8 cellular contexts compared by ENCODE assay signal in the genomic region with DNA sequence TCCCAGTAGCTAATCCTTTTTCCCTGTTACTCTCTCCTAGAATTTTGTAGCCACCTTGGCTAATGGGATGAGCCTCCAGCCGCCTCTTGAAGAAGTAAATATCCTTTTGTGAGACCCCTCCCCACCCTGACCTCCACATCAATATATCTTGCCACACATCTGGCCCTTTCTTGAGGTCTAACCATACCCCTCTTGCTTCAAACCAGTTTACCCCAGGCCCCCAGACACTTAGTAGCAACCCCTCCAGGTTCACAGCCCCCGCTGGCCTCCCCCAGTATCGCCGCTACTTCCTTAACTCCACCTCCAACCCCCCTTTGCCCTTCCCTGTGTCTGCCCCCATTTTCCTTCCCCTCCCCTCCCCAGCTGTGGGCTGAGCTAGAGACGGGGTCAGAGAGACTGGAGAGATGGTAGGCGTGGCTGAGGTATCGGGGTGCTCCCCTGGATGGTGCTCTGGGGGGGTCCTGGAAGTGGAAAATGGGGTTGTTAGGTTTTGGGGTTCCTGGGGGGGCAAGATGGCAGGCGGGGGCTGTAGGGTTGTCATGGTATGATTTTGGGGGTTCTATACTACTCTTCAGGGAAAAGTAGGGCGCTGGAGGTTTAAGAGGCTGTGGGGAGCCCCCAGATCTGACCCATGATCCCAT. TPM values are rescaled to one million over a fixed set of nuclear protein-coding genes. Genes with fewer than 3 reads are reported as not detected.
DNase-seq lines count a peak whose midpoint lies in the region; ATAC-seq and TF ChIP-seq lines count a peak whose summit lies in the region.

No MANE protein-coding gene starts in this region.

- peak overlapping the region; percentile 91 for H3K4me3 Mint-ChIP-seq in GM23338

- H3K27me3 ChIP-seq in GM23338 (ENCODE audit: insufficient read depth) (no peaks in the 10 kb centered on the region), Peyer's patch (no peaks in the 10 kb centered on the region)

- H3K9me2 ChIP-seq in GM23338 (ENCODE audit: insufficient read depth), result no peaks in the 10 kb centered on the region

- no peaks in the 10 kb centered on the region for H3K9me3 ChIP-seq in Peyer's patch

- TF ChIP-seq CTCF in GM23338 (conservative IDR thresholded peaks at IDR 0.05; ENCODE audit: low read depth in 2 of 2) (no peak), Peyer's patch (IDR thresholded peaks at IDR 0.05) (no peak), fibroblast of the aortic adventitia (IDR thresholded peaks at IDR 0.05; ENCODE audit: insufficient read depth, low read length) (no peak)

- no peak for TF ChIP-seq POLR2A in Peyer's patch (IDR thresholded peaks at IDR 0.05)

- peak overlapping the region; percentile 80 for H3K27ac Mint-ChIP-seq in GM23338

- H3K4me3 ChIP-seq in GM23338 (peak overlapping the region; percentile 95), Peyer's patch (peak overlapping the region in 1 of 4 donors; percentile 34), fibroblast of the aortic adventitia (ENCODE audit: low read depth, low read length) (peak overlapping the region; percentile 41), skeletal muscle cell (ENCODE audit: low read depth, low read length) (peak overlapping the region; percentile 20)

- H2AFZ ChIP-seq in GM23338, result no peak overlapping the region

- no peak for ATAC-seq in GM23338

- H3K27me3 Mint-ChIP-seq in GM23338 (ENCODE audit: insufficient read depth, low read depth, poor library complexity), result peaks cover 43% of the 10 kb centered on the region

- DNase-seq in GM23338 (ENCODE audit: low spot score), result peak; percentile 47
- DNase-seq in Peyer's patch, result no peak
- no peak for DNase-seq in fibroblast of the aortic adventitia (ENCODE audit: low read depth)
- no peak for DNase-seq in skeletal muscle cell (ENCODE audit: low read depth)
- no peak for DNase-seq in stimulated activated naive CD4-positive, alpha-beta T cell treated with Interleukin-2 at 50 U/mL for 16 hours (lab: John Stamatoyannopoulos, UW)
- no peak for DNase-seq in midbrain (lab: John Stamatoyannopoulos, UW)
- DNase-seq in SHP77 treated with DMSO at 0.1 percent for 48 hours (lab: John Stamatoyannopoulos, UW), result no peak
- no peak for DNase-seq in NCI-H748 treated with DMSO at 0.1 percent for 48 hours (lab: John Stamatoyannopoulos, UW)

- peaks cover 60% of the 10 kb centered on the region for H3K79me2 ChIP-seq in GM23338 (replicated peaks; ENCODE audit: insufficient read depth)

- H3K36me3 ChIP-seq in GM23338 (ENCODE audit: insufficient read depth) (peaks cover 37% of the 10 kb centered on the region), Peyer's patch (peaks cover 0 to 37% (median 0%) of the 10 kb centered on the region in 3 donors)

- peak overlapping the region; percentile 84 for H3K27ac ChIP-seq in GM23338 (ENCODE audit: low read depth)
- H3K27ac ChIP-seq in Peyer's patch, result peak overlapping the region; percentile 18 to 94 (median 54)

- H4K20me1 ChIP-seq in GM23338 (replicated peaks; ENCODE audit: insufficient read depth), result peaks cover 43% of the 10 kb centered on the region

- H3K4me2 ChIP-seq in GM23338, result peak overlapping the region; percentile 84

- H3K4me1 ChIP-seq in GM23338 (ENCODE audit: insufficient read depth) (peaks cover 22% of the 10 kb centered on the region), Peyer's patch (peaks cover 0 to 40% (median 17%) of the 10 kb centered on the region in 4 donors)

- H3F3A ChIP-seq in GM23338 (replicated peaks; ENCODE audit: low read depth), result peaks cover 41% of the 10 kb centered on the region

- H3K36me3 Mint-ChIP-seq in GM23338 (ENCODE audit: low read depth), result peaks cover 41% of the 10 kb centered on the region

- peaks cover 25% of the 10 kb centered on the region for H3K4me1 Mint-ChIP-seq in GM23338

- H3K9me3 Mint-ChIP-seq in GM23338, result no peaks in the 10 kb centered on the region; the same call in 2 of the 3 replicates

TF ChIP-seq in GM23338, 12 proteins besides CTCF, POLR2A, EP300 and RAD21 (continues in another document):
- TF ChIP-seq EZH2phosphoT487 (IDR thresholded peaks at IDR 0.05; ENCODE audit: unreplicated experiment), result no peak
- TF ChIP-seq ZNF114 (CRISPR knock-in tag; IDR thresholded peaks at IDR 0.05), result no peak
- TF ChIP-seq, protein P1, sequence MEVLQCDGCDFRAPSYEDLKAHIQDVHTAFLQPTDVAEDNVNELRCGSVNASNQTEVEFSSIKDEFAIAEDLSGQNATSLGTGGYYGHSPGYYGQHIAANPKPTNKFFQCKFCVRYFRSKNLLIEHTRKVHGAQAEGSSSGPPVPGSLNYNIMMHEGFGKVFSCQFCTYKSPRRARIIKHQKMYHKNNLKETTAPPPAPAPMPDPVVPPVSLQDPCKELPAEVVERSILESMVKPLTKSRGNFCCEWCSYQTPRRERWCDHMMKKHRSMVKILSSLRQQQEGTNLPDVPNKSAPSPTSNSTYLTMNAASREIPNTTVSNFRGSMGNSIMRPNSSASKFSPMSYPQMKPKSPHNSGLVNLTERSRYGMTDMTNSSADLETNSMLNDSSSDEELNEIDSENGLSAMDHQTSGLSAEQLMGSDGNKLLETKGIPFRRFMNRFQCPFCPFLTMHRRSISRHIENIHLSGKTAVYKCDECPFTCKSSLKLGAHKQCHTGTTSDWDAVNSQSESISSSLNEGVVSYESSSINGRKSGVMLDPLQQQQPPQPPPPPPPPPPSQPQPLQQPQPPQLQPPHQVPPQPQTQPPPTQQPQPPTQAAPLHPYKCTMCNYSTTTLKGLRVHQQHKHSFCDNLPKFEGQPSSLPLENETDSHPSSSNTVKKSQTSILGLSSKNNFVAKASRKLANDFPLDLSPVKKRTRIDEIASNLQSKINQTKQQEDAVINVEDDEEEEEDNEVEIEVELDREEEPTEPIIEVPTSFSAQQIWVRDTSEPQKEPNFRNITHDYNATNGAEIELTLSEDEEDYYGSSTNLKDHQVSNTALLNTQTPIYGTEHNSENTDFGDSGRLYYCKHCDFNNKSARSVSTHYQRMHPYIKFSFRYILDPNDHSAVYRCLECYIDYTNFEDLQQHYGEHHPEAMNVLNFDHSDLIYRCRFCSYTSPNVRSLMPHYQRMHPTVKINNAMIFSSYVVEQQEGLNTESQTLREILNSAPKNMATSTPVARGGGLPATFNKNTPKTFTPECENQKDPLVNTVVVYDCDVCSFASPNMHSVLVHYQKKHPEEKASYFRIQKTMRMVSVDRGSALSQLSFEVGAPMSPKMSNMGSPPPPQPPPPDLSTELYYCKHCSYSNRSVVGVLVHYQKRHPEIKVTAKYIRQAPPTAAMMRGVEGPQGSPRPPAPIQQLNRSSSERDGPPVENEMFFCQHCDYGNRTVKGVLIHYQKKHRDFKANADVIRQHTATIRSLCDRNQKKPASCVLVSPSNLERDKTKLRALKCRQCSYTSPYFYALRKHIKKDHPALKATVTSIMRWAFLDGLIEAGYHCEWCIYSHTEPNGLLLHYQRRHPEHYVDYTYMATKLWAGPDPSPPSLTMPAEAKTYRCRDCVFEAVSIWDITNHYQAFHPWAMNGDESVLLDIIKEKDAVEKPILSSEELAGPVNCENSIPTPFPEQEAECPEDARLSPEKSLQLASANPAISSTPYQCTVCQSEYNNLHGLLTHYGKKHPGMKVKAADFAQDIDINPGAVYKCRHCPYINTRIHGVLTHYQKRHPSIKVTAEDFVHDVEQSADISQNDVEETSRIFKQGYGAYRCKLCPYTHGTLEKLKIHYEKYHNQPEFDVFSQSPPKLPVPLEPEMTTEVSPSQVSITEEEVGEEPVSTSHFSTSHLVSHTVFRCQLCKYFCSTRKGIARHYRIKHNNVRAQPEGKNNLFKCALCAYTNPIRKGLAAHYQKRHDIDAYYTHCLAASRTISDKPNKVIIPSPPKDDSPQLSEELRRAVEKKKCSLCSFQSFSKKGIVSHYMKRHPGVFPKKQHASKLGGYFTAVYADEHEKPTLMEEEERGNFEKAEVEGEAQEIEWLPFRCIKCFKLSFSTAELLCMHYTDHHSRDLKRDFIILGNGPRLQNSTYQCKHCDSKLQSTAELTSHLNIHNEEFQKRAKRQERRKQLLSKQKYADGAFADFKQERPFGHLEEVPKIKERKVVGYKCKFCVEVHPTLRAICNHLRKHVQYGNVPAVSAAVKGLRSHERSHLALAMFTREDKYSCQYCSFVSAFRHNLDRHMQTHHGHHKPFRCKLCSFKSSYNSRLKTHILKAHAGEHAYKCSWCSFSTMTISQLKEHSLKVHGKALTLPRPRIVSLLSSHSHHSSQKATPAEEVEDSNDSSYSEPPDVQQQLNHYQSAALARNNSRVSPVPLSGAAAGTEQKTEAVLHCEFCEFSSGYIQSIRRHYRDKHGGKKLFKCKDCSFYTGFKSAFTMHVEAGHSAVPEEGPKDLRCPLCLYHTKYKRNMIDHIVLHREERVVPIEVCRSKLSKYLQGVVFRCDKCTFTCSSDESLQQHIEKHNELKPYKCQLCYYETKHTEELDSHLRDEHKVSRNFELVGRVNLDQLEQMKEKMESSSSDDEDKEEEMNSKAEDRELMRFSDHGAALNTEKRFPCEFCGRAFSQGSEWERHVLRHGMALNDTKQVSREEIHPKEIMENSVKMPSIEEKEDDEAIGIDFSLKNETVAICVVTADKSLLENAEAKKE (CRISPR knock-in tag; IDR thresholded peaks at IDR 0.05), result no peak

RNA-seq across cellular contexts. Expression of a gene that starts 2.9 kb away (rescaled TPM):
- 700 and 762 TPM in 2 replicates for total RNA-seq in GM23338 (2014; rRNA removed; shearing (Covaris generic))
- polyA plus RNA-seq in GM23338 (2016; fragmentation: Nextera tagmentation; extraction: Ambion mirVana), result 587 and 590 TPM in 2 replicates
- total RNA-seq in Peyer's patch, result 100 to 1,000 TPM in 1 of 4 donors, 10 to 100 TPM in 3; 46.9 to 185 (median 80.0) TPM
- total RNA-seq in fibroblast of the aortic adventitia (ENCODE audit: low replicate concordance), result 32.5 and 164 TPM in 2 replicates

RNA-seq across cellular contexts. Expression of a gene that starts 9.4 kb away (rescaled TPM):
- 3.1 and 5.7 TPM in 2 replicates for total RNA-seq in GM23338 (2014; rRNA removed; shearing (Covaris generic))
- 2.6 and 2.8 TPM in 2 replicates for polyA plus RNA-seq in GM23338 (2016; fragmentation: Nextera tagmentation; extraction: Ambion mirVana)
- total RNA-seq in Peyer's patch, result 1 to 10 TPM in 2 of 4 donors, not detected in 2; 4.4 to 9.1 TPM
- 0.33 and 0.63 TPM in 2 replicates for total RNA-seq in fibroblast of the aortic adventitia (ENCODE audit: low replicate concordance)

RNA-seq across cellular contexts. Expression of a gene that starts 11.0 kb away (rescaled TPM):
- 46.8 and 63.4 TPM in 2 replicates for total RNA-seq in GM23338 (2014; rRNA removed; shearing (Covaris generic))
- polyA plus RNA-seq in GM23338 (2016; fragmentation: Nextera tagmentation; extraction: Ambion mirVana), result 77.3 and 79.3 TPM in 2 replicates
- total RNA-seq in Peyer's patch (10 to 100 TPM in 1 of 4 donors, 1 to 10 TPM in 2, not detected in 1; 3.0 to 12.4 (median 5.6) TPM), fibroblast of the aortic adventitia (ENCODE audit: low replicate concordance) (23.4 and 39.4 TPM in 2 replicates)

RNA-seq across cellular contexts. Expression of a gene that starts 14.2 kb away (rescaled TPM):
- total RNA-seq in GM23338 (2014; rRNA removed; shearing (Covaris generic)), result 30.6 and 61.3 TPM in 2 replicates
- polyA plus RNA-seq in GM23338 (2016; fragmentation: Nextera tagmentation; extraction: Ambion mirVana), result 102 and 114 TPM in 2 replicates
- total RNA-seq in Peyer's patch (10 to 100 TPM in 3 of 4 donors, 1 to 10 TPM in 1; 5.3 to 28.9 (median 12.2) TPM), fibroblast of the aortic adventitia (ENCODE audit: low replicate concordance) (3.9 and 6.1 TPM in 2 replicates)

RNA-seq across cellular contexts. Expression of a gene that starts 14.3 kb away (rescaled TPM):
- 89.3 and 164 TPM in 2 replicates for total RNA-seq in GM23338 (2014; rRNA removed; shearing (Covaris generic))
- polyA plus RNA-seq in GM23338 (2016; fragmentation: Nextera tagmentation; extraction: Ambion mirVana), result 57.4 and 72.4 TPM in 2 replicates
- total RNA-seq in Peyer's patch (100 to 1,000 TPM in 3 of 4 donors, 10 to 100 TPM in 1; 98.6 to 131 (median 120) TPM), fibroblast of the aortic adventitia (ENCODE audit: low replicate concordance) (33.3 and 106 TPM in 2 replicates)
